In genomic region chr20:43916073-43916874, GRCh38 we compare ENCODE assay signal across 8 cellular contexts.
A peak's percentile ranks its signal among the peaks of the same experiment; 100 is the strongest.
DNase-seq lines count a peak whose midpoint lies in the region; ATAC-seq and TF ChIP-seq lines count a peak whose summit lies in the region.

No MANE protein-coding gene starts in this region.

- H3K4me1 ChIP-seq in subcutaneous abdominal adipose tissue (ENCODE audit: control insufficient read depth in 5 of 5, insufficient read depth in 5 of 5, low read length in 5 of 5), result peaks cover 0 to 22% (median 20%) of the 10 kb centered on the region in 5 donors

- peaks cover 4% of the 10 kb centered on the region for H3K9me3 ChIP-seq in iPS-18c (ENCODE audit: control insufficient read depth, insufficient read depth, low read length)
- H3K9me3 ChIP-seq in subcutaneous abdominal adipose tissue (ENCODE audit: control insufficient read depth in 5 of 5, low read length in 5 of 5), result peaks cover 0 to 17% (median 14%) of the 10 kb centered on the region in 5 donors

- H3K4me1 Mint-ChIP-seq in activated naive CD8-positive, alpha-beta T cell (ENCODE audit: low read depth), result peaks cover 24% of the 10 kb centered on the region

- H3K27ac Mint-ChIP-seq in activated naive CD8-positive, alpha-beta T cell, result no peak overlapping the region

- DNase-seq in NK-92 treated with Interleukin-12 subunit alpha and Interleukin-12 subunit beta, amount 100 ng/mL, for 24 hours (lab: John Stamatoyannopoulos, UW), result peak; percentile 35
- no peak for DNase-seq in NK-92 (lab: John Stamatoyannopoulos, UW; ENCODE audit: unreplicated experiment)
- DNase-seq in GM13977 (ENCODE audit: low spot score), result no peak
- DNase-seq in activated naive CD4-positive, alpha-beta T cell treated with Interleukin-2 at 50 U/mL for 16 hours, result no peak

- peaks cover 0 to 26% (median 7%) of the 10 kb centered on the region in 5 donors for H3K27me3 ChIP-seq in subcutaneous abdominal adipose tissue (ENCODE audit: control insufficient read depth in 5 of 5, insufficient read depth in 4 of 5, low read length in 5 of 5)

- ATAC-seq in HG03571 (IDR thresholded peaks at IDR 0.05; ENCODE audit: unreplicated experiment), result no peak

- H3K27me3 Mint-ChIP-seq in activated naive CD8-positive, alpha-beta T cell, result peaks cover 27% of the 10 kb centered on the region

- peak overlapping the region; percentile 53 for H3K4me3 ChIP-seq in iPS-18c (ENCODE audit: insufficient read depth, low read depth, low read length)
- peak overlapping the region in 4 of 5 donors; percentile 57 to 70 (median 64) for H3K4me3 ChIP-seq in subcutaneous abdominal adipose tissue (ENCODE audit: low read depth in 1 of 5, low read length in 5 of 5)

- no peaks in the 10 kb centered on the region for H3K36me3 ChIP-seq in subcutaneous abdominal adipose tissue (ENCODE audit: control insufficient read depth in 5 of 5, insufficient read depth in 5 of 5, low read length in 5 of 5)

- H3K9me3 Mint-ChIP-seq in activated naive CD8-positive, alpha-beta T cell (ENCODE audit: low read depth), result peaks cover 7% of the 10 kb centered on the region

- H3K9ac ChIP-seq in subcutaneous abdominal adipose tissue (ENCODE audit: low read length in 5 of 5), result peak overlapping the region in 2 of 5 donors; percentile 12 to 23

- no peak for TF ChIP-seq CTCF in GM13977 (IDR thresholded peaks at IDR 0.05; ENCODE audit: extremely low read depth, insufficient read depth, missing control alignments)

- no peak overlapping the region for H3K27ac ChIP-seq in subcutaneous abdominal adipose tissue (ENCODE audit: low read depth, low read length)

- peak overlapping the region; percentile 47 for H3K4me3 Mint-ChIP-seq in activated naive CD8-positive, alpha-beta T cell

- peaks cover 11% of the 10 kb centered on the region for H3K36me3 Mint-ChIP-seq in activated naive CD8-positive, alpha-beta T cell

- in situ Hi-C loops in GM13977 (cut with MboI; ENCODE audit: low pct_unique_long_range_greater_than_20kb, low sequenced_read_pairs, unreplicated experiment), result no loop called here
